In the genomic region with DNA sequence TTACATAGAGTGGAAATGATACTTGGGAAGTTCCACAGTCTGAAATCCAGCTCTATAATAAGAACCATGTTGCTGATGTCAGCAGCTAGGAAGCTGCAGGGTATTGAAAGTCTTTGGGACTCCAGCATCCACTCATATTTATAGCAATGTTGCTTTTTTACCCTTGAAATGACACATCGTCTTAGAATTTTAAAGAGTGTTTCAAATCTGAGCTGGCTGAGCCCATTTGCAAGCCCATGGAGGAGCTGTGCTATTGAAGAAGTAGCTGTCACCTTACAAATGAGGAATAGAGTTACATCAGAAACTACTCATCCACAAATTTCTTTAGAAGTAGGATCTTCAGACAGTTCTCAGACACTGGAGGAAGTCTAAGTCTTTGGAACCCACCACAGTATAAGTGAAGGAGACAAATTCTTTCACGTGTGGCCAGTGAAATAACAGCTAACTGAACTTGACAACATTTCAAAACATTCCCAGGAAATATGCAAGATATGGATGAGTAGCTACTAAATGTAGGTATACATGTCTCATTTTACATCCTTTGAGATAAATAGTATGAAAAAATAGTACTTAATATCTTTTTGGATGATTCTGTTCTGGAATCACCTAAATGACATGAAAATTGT, we compare ENCODE assay signal across 1 cellular context.
TF ChIP-seq lines count a peak whose summit lies in the region.

No MANE protein-coding gene starts in this region.

TF ChIP-seq in WTC11, 78 proteins besides CTCF, POLR2A, EP300 and RAD21 (continued from another document):
- TF ChIP-seq, protein P1, sequence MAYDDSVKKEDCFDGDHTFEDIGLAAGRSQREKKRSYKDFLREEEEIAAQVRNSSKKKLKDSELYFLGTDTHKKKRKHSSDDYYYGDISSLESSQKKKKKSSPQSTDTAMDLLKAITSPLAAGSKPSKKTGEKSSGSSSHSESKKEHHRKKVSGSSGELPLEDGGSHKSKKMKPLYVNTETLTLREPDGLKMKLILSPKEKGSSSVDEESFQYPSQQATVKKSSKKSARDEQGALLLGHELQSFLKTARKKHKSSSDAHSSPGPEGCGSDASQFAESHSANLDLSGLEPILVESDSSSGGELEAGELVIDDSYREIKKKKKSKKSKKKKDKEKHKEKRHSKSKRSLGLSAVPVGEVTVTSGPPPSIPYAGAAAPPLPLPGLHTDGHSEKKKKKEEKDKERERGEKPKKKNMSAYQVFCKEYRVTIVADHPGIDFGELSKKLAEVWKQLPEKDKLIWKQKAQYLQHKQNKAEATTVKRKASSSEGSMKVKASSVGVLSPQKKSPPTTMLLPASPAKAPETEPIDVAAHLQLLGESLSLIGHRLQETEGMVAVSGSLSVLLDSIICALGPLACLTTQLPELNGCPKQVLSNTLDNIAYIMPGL (CRISPR knock-in tag; IDR thresholded peaks at IDR 0.05): no peak
- TF ChIP-seq USF2 (CRISPR knock-in tag; IDR thresholded peaks at IDR 0.05) (no peak), STAT6 (CRISPR knock-in tag; conservative IDR thresholded peaks at IDR 0.05; ENCODE audit: low read depth) (no peak), ZNF671 (CRISPR knock-in tag; IDR thresholded peaks at IDR 0.05) (no peak), ARID4B (CRISPR knock-in tag; IDR thresholded peaks at IDR 0.05; ENCODE audit: borderline replicate concordance) (no peak), NR2C2 (CRISPR knock-in tag; IDR thresholded peaks at IDR 0.05) (no peak)
- TF ChIP-seq, protein P2, sequence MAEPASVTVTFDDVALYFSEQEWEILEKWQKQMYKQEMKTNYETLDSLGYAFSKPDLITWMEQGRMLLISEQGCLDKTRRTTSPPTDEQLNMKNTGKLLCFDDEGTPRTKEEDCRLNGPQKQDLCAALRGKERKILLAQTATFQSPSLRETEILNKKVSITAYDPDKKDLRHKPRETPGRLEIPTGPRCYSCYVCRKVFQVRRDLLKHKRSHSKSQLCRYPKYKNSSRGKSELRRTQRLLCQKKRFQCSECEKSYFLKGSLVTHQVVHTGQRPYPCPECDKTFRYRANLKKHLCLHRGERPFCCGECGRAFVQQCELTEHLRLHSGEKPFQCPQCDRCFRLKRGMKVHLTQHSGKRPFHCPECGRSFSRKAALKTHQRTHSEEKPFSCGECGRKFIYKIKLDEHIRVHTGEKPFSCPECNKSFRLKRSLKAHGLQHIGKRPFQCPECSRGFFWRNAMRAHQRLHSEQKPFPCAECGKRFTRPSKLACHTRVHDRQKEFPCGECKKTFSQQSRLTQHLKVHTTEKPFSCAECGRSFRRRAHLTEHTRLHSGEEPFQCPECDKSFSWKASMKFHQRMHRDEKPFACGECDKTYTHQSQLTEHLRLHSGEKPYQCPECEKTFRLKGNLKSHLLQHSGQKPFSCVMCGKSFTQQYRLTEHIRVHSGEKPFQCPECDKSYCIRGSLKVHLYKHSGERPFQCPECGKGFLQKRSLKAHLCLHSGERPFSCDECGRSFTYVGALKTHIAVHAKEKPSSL (CRISPR knock-in tag; conservative IDR thresholded peaks at IDR 0.05): no peak
